21 cellular contexts compared by ENCODE assay signal in genomic region chr7:138945169-138945568, GRCh38. TPM values are rescaled to one million over a fixed set of nuclear protein-coding genes. Genes with fewer than 3 reads are reported as not detected.
DNase-seq lines count a peak whose midpoint lies in the region; ATAC-seq and TF ChIP-seq lines count a peak whose summit lies in the region.
"Had no signal": no experiment of that assay in that cellular context is flagged by ENCODE, and none has a peak within 500 bp of the region (broad histone marks: within the 10 kb centered on the region; RNA-seq: fewer than 3 reads in every experiment).

No MANE protein-coding gene starts in this region.

- H3K79me2 ChIP-seq in mesendoderm (ENCODE audit: control insufficient read depth, insufficient read depth, low read length) = no peaks in the 10 kb centered on the region
- H3K79me2 ChIP-seq in OCI-LY7 (ENCODE audit: insufficient read depth, low read depth, low read length) = no peaks in the 10 kb centered on the region

- H3K4me3 ChIP-seq in HUES48 (ENCODE audit: low read depth, low read length) (no peak overlapping the region), mesendoderm (ENCODE audit: low read length) (no peak overlapping the region), OCI-LY7 (ENCODE audit: low read depth, low read length, poor library complexity, severe bottlenecking) (no peak overlapping the region)
- H3K4me3 ChIP-seq: BLaER1, GM12878, GM23248, PC-9 had no signal

- no peak overlapping the region for H2BK15ac ChIP-seq in mesendoderm (replicated peaks; ENCODE audit: low read depth)

- H3K9me3 ChIP-seq in HUES48 (ENCODE audit: control insufficient read depth, insufficient read depth, low read length) (no peaks in the 10 kb centered on the region), OCI-LY7 (ENCODE audit: low read length) (no peaks in the 10 kb centered on the region)
- H3K9me3 ChIP-seq: BLaER1 had no signal

- peaks cover 5% of the 10 kb centered on the region for H3K79me1 ChIP-seq in mesendoderm (ENCODE audit: low read length)

- H3K9ac ChIP-seq in HUES48 (ENCODE audit: low read depth, low read length) (no peak overlapping the region), mesendoderm (ENCODE audit: low read length) (no peak overlapping the region)
- H3K9ac ChIP-seq: BLaER1, GM23248 had no signal

- no peaks in the 10 kb centered on the region for H3K27me3 ChIP-seq in HUES48 (ENCODE audit: control insufficient read depth, insufficient read depth, low read length)
- H3K27me3 ChIP-seq in mesendoderm (ENCODE audit: insufficient read depth, low read length, poor library complexity) = no peaks in the 10 kb centered on the region
- H3K27me3 ChIP-seq: BLaER1 had no signal

- BruUV-seq in OCI-LY7 (replicated peaks; lab: Mats Ljungman, UMichigan) = no TSS peak

- no peaks in the 10 kb centered on the region for H4K20me1 ChIP-seq in OCI-LY7 (ENCODE audit: insufficient read depth, low read length)

- intact Hi-C loops in OCI-LY7 (cut with micrococcal nuclease; ENCODE audit: unreplicated experiment) = loop anchor here (2.0 kb wide), 1 partner anchor 20 kb away; no protein-coding TSS in a partner anchor

- no peak overlapping the region for H3K4me2 ChIP-seq in mesendoderm (ENCODE audit: low read length)
- no peak overlapping the region for H3K4me2 ChIP-seq in OCI-LY7 (ENCODE audit: low read length)
- H3K4me2 ChIP-seq: BLaER1, PC-9 had no signal

- H3K4me1 ChIP-seq in HUES48 (ENCODE audit: control insufficient read depth, insufficient read depth, low read length) = peaks cover 14% of the 10 kb centered on the region
- H3K4me1 ChIP-seq in mesendoderm (ENCODE audit: control insufficient read depth, low read depth, low read length) = peaks cover 4% of the 10 kb centered on the region
- H3K4me1 ChIP-seq in OCI-LY7 (ENCODE audit: insufficient read depth, low read length, poor library complexity, severe bottlenecking) = no peaks in the 10 kb centered on the region

- TF ChIP-seq CTCF in OCI-LY7 (conservative IDR thresholded peaks at IDR 0.05; ENCODE audit: low read length) = no peak

- H3K4ac ChIP-seq in mesendoderm (ENCODE audit: low read depth, low read length) = no peak overlapping the region

- no CpG with 5 or more reads among the region's 4 CpGs for WGBS in mesendoderm (ENCODE audit: extremely low coverage, insufficient coverage, low lambda C conversion rate)

- no peaks in the 10 kb centered on the region for H3K36me3 ChIP-seq in HUES48 (ENCODE audit: control insufficient read depth, insufficient read depth, low read length)
- H3K36me3 ChIP-seq in mesendoderm (ENCODE audit: control insufficient read depth, insufficient read depth, low read length) = no peaks in the 10 kb centered on the region
- H3K36me3 ChIP-seq in OCI-LY7 (ENCODE audit: insufficient read depth, low read length) = no peaks in the 10 kb centered on the region
- H3K36me3 ChIP-seq: BLaER1 had no signal

- H2BK120ac ChIP-seq in mesendoderm (ENCODE audit: low read depth, low read length) = no peak overlapping the region

- CTCF ChIA-PET in OCI-LY7 (lab: Charles Lee; ENCODE audit: unreplicated experiment) = no interaction called here

- H3K27ac ChIP-seq in HUES48 (ENCODE audit: low read depth, low read length) (peak overlapping the region; percentile 21), mesendoderm (ENCODE audit: low read depth, low read length) (no peak overlapping the region), OCI-LY7 (ENCODE audit: low read depth, low read length, poor library complexity, severe bottlenecking) (no peak overlapping the region)
- H3K27ac ChIP-seq: 22Rv1, BLaER1, GM23248, HL-60, PC-9 had no signal

- H4K5ac ChIP-seq in mesendoderm (ENCODE audit: low read length) = no peak overlapping the region

- H3K18ac ChIP-seq in mesendoderm (ENCODE audit: low read length) = no peak overlapping the region

- H3K23ac ChIP-seq in mesendoderm (ENCODE audit: low read length) = no peak overlapping the region

- no peak overlapping the region for H4K8ac ChIP-seq in mesendoderm (ENCODE audit: low read depth, low read length)

- ATAC-seq in GM21825 (IDR thresholded peaks at IDR 0.05; ENCODE audit: unreplicated experiment) (no peak), HG03439 (IDR thresholded peaks at IDR 0.05; ENCODE audit: unreplicated experiment) (no peak)
- ATAC-seq: GM12878, T-cell had no signal

- no peak overlapping the region for H2BK5ac ChIP-seq in mesendoderm (ENCODE audit: low read length)

- DNase-seq in DMS 273 (lab: John Stamatoyannopoulos, UW; ENCODE audit: unreplicated experiment) = peak; percentile 34
- DNase-seq in DMS 273 treated with DMSO at 0.1 percent for 48 hours (lab: John Stamatoyannopoulos, UW) = no peak
- DNase-seq in NCI-H82 (lab: John Stamatoyannopoulos, UW) = peak; percentile 96
- peak; percentile 81 for DNase-seq in mesendoderm
- DNase-seq in OCI-LY7 (ENCODE audit: low spot score) = no peak
- DNase-seq: CD8-positive, alpha-beta memory T cell; DMS153; GM23248; KG1; NCI-H1048; NCI-H2029 treated with DMSO at 0.1 percent for 48 hours; PC-9; T-cell; T1000 had no signal

- POLR2A ChIA-PET in OCI-LY7 (lab: Charles Lee) = no interaction called here

- H2AFZ ChIP-seq in OCI-LY7 (ENCODE audit: low read length) = no peak overlapping the region
- H2AFZ ChIP-seq: GM23248, PC-9 had no signal

- H3K56ac ChIP-seq in mesendoderm (ENCODE audit: low read length) = no peak overlapping the region

- no peaks in the 10 kb centered on the region for H3K9me2 ChIP-seq in OCI-LY7 (ENCODE audit: insufficient read depth, low read length)

- no peak overlapping the region for H2AK5ac ChIP-seq in mesendoderm (ENCODE audit: low read length)

RNA-seq across cellular contexts. Expression of gene KIAA1549, which starts 36.0 kb away (rescaled TPM):
- polyA plus RNA-seq in mesendoderm (2013, experiment 1 of 2) = 6.7 TPM
- polyA plus RNA-seq in mesendoderm (2013, experiment 2 of 2) = 6.5 TPM
- total RNA-seq in OCI-LY7 (2014; rRNA removed; shearing (Covaris generic)) = 0.03 TPM in 1 of 2 replicates, not detected in the other
- total RNA-seq in OCI-LY7 (2022) = 2.1 and 3.0 TPM in 2 replicates
- polyA plus RNA-seq: CD8-positive, alpha-beta memory T cell had no signal

Comparison
In these comparisons a context has a peak if more than half of its experiments do, and no peak if none do; other contexts are left out.
1. DNase-seq: peak in DMS 273 (single experiment), NCI-H82 (single experiment) and mesendoderm (single experiment); none in DMS 273 treated with DMSO at 0.1 percent for 48 hours (single experiment) and OCI-LY7 (single experiment).